7 cellular contexts compared by ENCODE assay signal in the genomic region with DNA sequence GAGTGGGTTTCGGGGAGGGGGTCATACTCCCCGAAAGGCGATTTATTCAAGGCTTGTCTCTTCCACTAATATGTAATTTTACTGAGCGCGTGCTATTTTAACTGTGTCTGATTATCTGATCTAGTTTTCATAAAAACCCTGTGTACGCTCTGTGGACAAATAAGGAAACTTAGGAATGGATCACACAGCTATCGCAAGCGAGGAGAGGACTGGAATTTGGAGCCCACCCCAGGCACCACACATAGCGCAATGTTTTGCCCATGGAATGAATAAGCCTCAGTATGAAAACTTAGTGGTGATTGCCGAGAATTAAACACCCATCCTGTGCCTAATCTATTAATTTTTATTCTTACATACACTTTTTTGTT. TPM values are rescaled to one million over a fixed set of nuclear protein-coding genes. Genes with fewer than 3 reads are reported as not detected.
DNase-seq lines count a peak whose midpoint lies in the region; ATAC-seq, FAIRE-seq and TF ChIP-seq lines count a peak whose summit lies in the region.

No MANE protein-coding gene starts in this region.

- H4K20me1 ChIP-seq in Loucy (ENCODE audit: insufficient read depth, low read length, poor library complexity, severe bottlenecking) (peaks cover 43% of the 10 kb centered on the region), HepG2 (ENCODE audit: insufficient read depth, low read length) (peaks cover 40% of the 10 kb centered on the region)

- H3K27ac ChIP-seq in HepG2 (ENCODE audit: extremely low read length, insufficient read depth, low read length) (peak overlapping the region; percentile 71), transverse colon (peak overlapping the region; percentile 91 to 98 (median 96))

- CTCF ChIA-PET in MCF 10A (lab: Yijun Ruan, JAX) (interaction anchor here (0.6 to 5.4 kb wide), 3 partner anchors 20 to 62 kb away, joined by 3 to 28 read pairs (median 3); no protein-coding TSS in a partner anchor), HepG2 (lab: Yijun Ruan, JAX; ENCODE audit: low intra/inter-chr PET ratio, low total read pairs) (no interaction called here), GM10248 (lab: Yijun Ruan, JAX) (interaction anchor here (0.9 to 3.6 kb wide), 11 partner anchors 10 to 333 kb away, joined by 3 to 29 read pairs (median 3); a partner anchor contains a TSS)

- peaks cover 47% of the 10 kb centered on the region for H3K36me3 Mint-ChIP-seq in MCF 10A (ENCODE audit: insufficient read depth, unreplicated experiment)

- FAIRE-seq in HepG2 (lab: Jason Lieb, UNC) = no peak

- peak; percentile 49 for DNase-seq in MCF 10A (ENCODE audit: unreplicated experiment)
- DNase-seq in HepG2 (ENCODE audit: low spot score) = no peak
- peak; percentile 24 for DNase-seq in transverse colon
- no peak for DNase-seq in GM10248 (ENCODE audit: extremely low spot score)
- DNase-seq in stimulated activated CD4-positive, alpha-beta T cell treated with anti-CD3 and anti-CD28 coated beads, Interleukin-1b, Interleukin-23, amount 100 ng/mL, for 48 hours = no peak

- H3K9me3 ChIP-seq in ES-I3 (ENCODE audit: control insufficient read depth, insufficient read depth, low read length) (no peaks in the 10 kb centered on the region), Loucy (ENCODE audit: insufficient read depth, low read depth, low read length) (no peaks in the 10 kb centered on the region), HepG2 (ENCODE audit: low read length) (no peaks in the 10 kb centered on the region), transverse colon (no peaks in the 10 kb centered on the region)

- H3K4me3 Mint-ChIP-seq in MCF 10A (ENCODE audit: unreplicated experiment) = peak overlapping the region; percentile 91

- peaks cover 4% of the 10 kb centered on the region; the same call in 1 of the 2 replicates for H3F3A ChIP-seq in Loucy (ENCODE audit: low read depth)

- no peaks in the 10 kb centered on the region for H3K9me2 ChIP-seq in Loucy (replicated peaks; ENCODE audit: low read depth, low read length)

- WGBS in HepG2 (ENCODE audit: low lambda C conversion rate) = 7% methylated on average over 10 of the region's 10 CpGs
- WGBS in transverse colon (ENCODE audit: low coverage in 1 of 2), 2 donors = 0 to 2% methylated on average over 4 to 10 of the region's 10 CpGs

- peak; percentile 25 for ATAC-seq in HepG2

- POLR2A ChIA-PET in MCF 10A (lab: Yijun Ruan, JAX) = interaction anchor here (0.5 to 6.6 kb wide), 40 partner anchors 8 to 911 kb away, joined by 3 to 147 read pairs (median 6); a partner anchor contains a TSS
- POLR2A ChIA-PET in HepG2 (lab: Yijun Ruan, JAX) = interaction anchor here (0.6 to 6.6 kb wide), 40 partner anchors 9 to 810 kb away, joined by 3 to 139 read pairs (median 7); a partner anchor contains a TSS
- POLR2A ChIA-PET in GM10248 (lab: Yijun Ruan, JAX) = interaction anchor here (0.5 to 4.9 kb wide), 49 partner anchors 8 to 856 kb away, joined by 3 to 64 read pairs (median 7); a partner anchor contains a TSS

- BruUV-seq in MCF 10A (replicated peaks; lab: Mats Ljungman, UMichigan) (TSS peak; percentile 86), HepG2 (replicated peaks; lab: Mats Ljungman, UMichigan) (TSS peak; percentile 98)

- peak overlapping the region; percentile 92 for H3K27ac Mint-ChIP-seq in MCF 10A (ENCODE audit: low read depth, unreplicated experiment)

- H3K36me3 ChIP-seq in ES-I3 (ENCODE audit: insufficient read depth, low read length) (peaks cover 18% of the 10 kb centered on the region), Loucy (ENCODE audit: insufficient read depth, low read length) (peaks cover 28% of the 10 kb centered on the region), HepG2 (replicated peaks in 1 of 2; ENCODE audit: control insufficient read depth in 1 of 2, insufficient read depth in 2 of 2, low read length in 2 of 2) (peaks cover 13 to 37% of the 10 kb centered on the region in 2 experiments), transverse colon (peaks cover 0 to 23% (median 10%) of the 10 kb centered on the region in 4 donors)

- H3K4me1 ChIP-seq in ES-I3 (ENCODE audit: insufficient read depth, low read length) = peaks cover 5% of the 10 kb centered on the region; the same call in 1 of the 2 replicates
- peaks cover 22% of the 10 kb centered on the region for H3K4me1 ChIP-seq in Loucy (ENCODE audit: insufficient read depth, low read length, poor library complexity, severe bottlenecking)
- peaks cover 51% of the 10 kb centered on the region for H3K4me1 ChIP-seq in HepG2 (ENCODE audit: insufficient read depth, low read length)
- H3K4me1 ChIP-seq in transverse colon = peaks cover 11 to 29% (median 21%) of the 10 kb centered on the region in 4 donors

- peaks cover 50% of the 10 kb centered on the region for H3K79me2 ChIP-seq in Loucy (ENCODE audit: insufficient read depth, low read length)
- H3K79me2 ChIP-seq in HepG2 (ENCODE audit: insufficient read depth, low read length) = peaks cover 28% of the 10 kb centered on the region

- no peak for TF ChIP-seq CTCF in Loucy (conservative IDR thresholded peaks at IDR 0.05; ENCODE audit: low read length)
- TF ChIP-seq CTCF in MCF 10A (IDR thresholded peaks at IDR 0.05; ENCODE audit: unreplicated experiment) = no peak
- no peak for TF ChIP-seq CTCF in HepG2 (CRISPR knock-in tag; IDR thresholded peaks at IDR 0.05)
- TF ChIP-seq CTCF in transverse colon (IDR thresholded peaks at IDR 0.05) = no peak
- no peak for TF ChIP-seq CTCF in GM10248 (IDR thresholded peaks at IDR 0.05; ENCODE audit: control extremely low read depth, extremely low read depth, low read depth, missing control alignments)

- in situ Hi-C loops in HepG2 (cut with HindIII; ENCODE audit: extremely low pct_ligation_motif_present, low pct_unique_long_range_greater_than_20kb) (loop anchor here (25.0 kb wide), 1 partner anchor 345 kb away; a partner anchor contains a TSS), transverse colon (cut with MboI; ENCODE audit: low pct_ligation_motif_present in 1 of 4, low pct_unique_long_range_greater_than_20kb in 1 of 4, low sequenced_read_pairs in 3 of 4) (no loop called here)

- H3K4me1 Mint-ChIP-seq in MCF 10A (ENCODE audit: insufficient read depth, unreplicated experiment) = peaks cover 15% of the 10 kb centered on the region

- TF ChIP-seq POLR2A in HepG2 (IDR thresholded peaks at IDR 0.05; ENCODE audit: insufficient read depth in 1 of 2, low read depth in 2 of 2, low read length in 2 of 2) (no peak), transverse colon (IDR thresholded peaks at IDR 0.05) (no peak)

- H3K9ac ChIP-seq in ES-I3 (ENCODE audit: low read depth, low read length) = peak overlapping the region; percentile 83
- peak overlapping the region; percentile 95 for H3K9ac ChIP-seq in Loucy (ENCODE audit: low read depth, low read length, poor library complexity, severe bottlenecking)
- H3K9ac ChIP-seq in HepG2 (ENCODE audit: insufficient read depth, low read depth, low read length) = peak overlapping the region; percentile 96

- no peak for TF ChIP-seq EP300 in HepG2 (IDR thresholded peaks at IDR 0.05; ENCODE audit: low read depth in 2 of 2, low read length in 2 of 2)
- no peak for TF ChIP-seq EP300 in HepG2 (CRISPR knock-in tag; IDR thresholded peaks at IDR 0.05; ENCODE audit: borderline replicate concordance)
- no peak for TF ChIP-seq EP300 in transverse colon (IDR thresholded peaks at IDR 0.05; ENCODE audit: low read depth)

- H3K27me3 ChIP-seq in Loucy (ENCODE audit: insufficient read depth, low read length, poor library complexity, severe bottlenecking) (peaks cover 4% of the 10 kb centered on the region), HepG2 (ENCODE audit: control insufficient read depth in 1 of 2, insufficient read depth in 2 of 2, low read length in 2 of 2) (peaks cover 0 to 3% of the 10 kb centered on the region in 2 experiments; a peak in 1 of 5 replicates), transverse colon (no peaks in the 10 kb centered on the region)

- H3K27me3 Mint-ChIP-seq in MCF 10A (ENCODE audit: insufficient read depth, unreplicated experiment) = no peaks in the 10 kb centered on the region

- H2AFZ ChIP-seq in Loucy (ENCODE audit: low read length) = peak overlapping the region; percentile 100
- H2AFZ ChIP-seq in HepG2 (ENCODE audit: low read length) = no peak overlapping the region

- peak overlapping the region; percentile 93 for H3K4me2 ChIP-seq in Loucy (ENCODE audit: low read depth, low read length, poor library complexity, severe bottlenecking)
- H3K4me2 ChIP-seq in HepG2 (ENCODE audit: low read depth, low read length) = peak overlapping the region; percentile 88

- H3K9me3 Mint-ChIP-seq in MCF 10A (ENCODE audit: unreplicated experiment) = no peaks in the 10 kb centered on the region

- H3K4me3 ChIP-seq in Loucy (ENCODE audit: low read length, poor library complexity, severe bottlenecking) (peak overlapping the region; percentile 91), HepG2 (replicated peaks in 1 of 3; ENCODE audit: insufficient read depth in 1 of 3, low read depth in 2 of 3, low read length in 3 of 3) (peak overlapping the region; percentile 95 to 99 (median 96)), transverse colon (peak overlapping the region; percentile 18 to 89 (median 76))

- TF ChIP-seq RAD21 in HepG2 (CRISPR knock-in tag; IDR thresholded peaks at IDR 0.05) = no peak

- intact Hi-C loops in MCF 10A (cut with micrococcal nuclease) = loop anchor here (5.0 kb wide), 1 partner anchor 295 kb away; no protein-coding TSS in a partner anchor
- intact Hi-C loops in HepG2 (cut with micrococcal nuclease; ENCODE audit: unreplicated experiment) = no loop called here
- intact Hi-C loops in transverse colon (cut with DNase I; ENCODE audit: low total_unique reads) = no loop called here

RNA-seq across cellular contexts. Expression of a gene that starts 9.8 kb away (rescaled TPM):
- total RNA-seq in MCF 10A (2022) (not detected in 2 replicates), HepG2 (2016; rRNA removed; fragmentation: Illumina TruSeq; extraction: Trizol) (10.3 and 10.4 TPM in 2 replicates), transverse colon (10 to 100 TPM in 1 of 4 donors, 1 to 10 TPM in 2, not detected in 1; 5.3 to 14.2 (median 5.6) TPM)
- total RNA-seq in HepG2 (2016; cell fraction: cytosol; rRNA removed; fragmentation: Illumina TruSeq; extraction: Trizol; ENCODE audit: low read depth) = 2.2 and 3.5 TPM in 2 replicates
- 10.9 and 11.3 TPM in 2 replicates for total RNA-seq in HepG2 (2016; cell fraction: insoluble cytoplasmic fraction; rRNA removed; fragmentation: Illumina TruSeq; extraction: Trizol)
- 8.9 and 9.7 TPM in 2 replicates for total RNA-seq in HepG2 (2016; cell fraction: membrane; rRNA removed; fragmentation: Illumina TruSeq; extraction: Trizol)
- 4.5 and 6.4 TPM in 2 replicates for total RNA-seq in HepG2 (2016; cell fraction: nucleus; rRNA removed; fragmentation: Illumina TruSeq; extraction: Trizol)
- 166 and 170 TPM in 2 replicates for polyA plus RNA-seq in HepG2 (2011; rRNA removed)
- 190 and 230 TPM in 2 replicates for polyA plus RNA-seq in HepG2 (2011; cell fraction: cytosol; rRNA removed)
- 40.5 and 59.0 TPM in 2 replicates for polyA plus RNA-seq in HepG2 (2011; cell fraction: nucleus; rRNA removed)
- 39.3 and 44.1 TPM in 2 replicates for polyA plus RNA-seq in HepG2 (2012)
- polyA plus RNA-seq in HepG2 (2016; cell fraction: cytosol; fragmentation: Illumina TruSeq; extraction: Trizol; ENCODE audit: low read depth) = 3.5 and 4.2 TPM in 2 replicates
- 10.3 and 11.6 TPM in 2 replicates for polyA plus RNA-seq in HepG2 (2016; cell fraction: insoluble cytoplasmic fraction; fragmentation: Illumina TruSeq; extraction: Trizol; ENCODE audit: low read depth)
- polyA plus RNA-seq in HepG2 (2016; cell fraction: membrane; fragmentation: Illumina TruSeq; extraction: Trizol; ENCODE audit: low read depth) = 7.3 and 8.0 TPM in 2 replicates
- 9.3 and 9.9 TPM in 2 replicates for polyA plus RNA-seq in HepG2 (2016; cell fraction: nucleus; fragmentation: Illumina TruSeq; extraction: Trizol; ENCODE audit: insufficient read depth, low read depth)
- 0.44 and 146 TPM in 2 replicates for polyA minus RNA-seq in HepG2 (2011; rRNA and poly(A)+ RNA removed; ENCODE audit: low replicate concordance)
- polyA minus RNA-seq in HepG2 (2011; cell fraction: cytosol; rRNA and poly(A)+ RNA removed) = 79.2 and 84.6 TPM in 2 replicates
- 22.8 and 32.4 TPM in 2 replicates for polyA minus RNA-seq in HepG2 (2011; cell fraction: nucleus; rRNA and poly(A)+ RNA removed)

RNA-seq across cellular contexts. Expression of a gene that starts 29.3 kb away (rescaled TPM):
- total RNA-seq in MCF 10A (2022) (28.2 and 33.4 TPM in 2 replicates), HepG2 (2016; rRNA removed; fragmentation: Illumina TruSeq; extraction: Trizol) (28.3 and 29.0 TPM in 2 replicates), transverse colon (10 to 100 TPM in 2 of 4 donors, 1 to 10 TPM in 2; 4.1 to 25.4 (median 12.4) TPM)
- total RNA-seq in HepG2 (2016; cell fraction: cytosol; rRNA removed; fragmentation: Illumina TruSeq; extraction: Trizol; ENCODE audit: low read depth) = 6.3 and 7.3 TPM in 2 replicates
- total RNA-seq in HepG2 (2016; cell fraction: insoluble cytoplasmic fraction; rRNA removed; fragmentation: Illumina TruSeq; extraction: Trizol) = 25.1 and 26.9 TPM in 2 replicates
- 9.7 and 10.6 TPM in 2 replicates for total RNA-seq in HepG2 (2016; cell fraction: membrane; rRNA removed; fragmentation: Illumina TruSeq; extraction: Trizol)
- 16.7 and 17.0 TPM in 2 replicates for total RNA-seq in HepG2 (2016; cell fraction: nucleus; rRNA removed; fragmentation: Illumina TruSeq; extraction: Trizol)
- 40.5 and 42.9 TPM in 2 replicates for polyA plus RNA-seq in HepG2 (2011; rRNA removed)
- 21.1 and 22.7 TPM in 2 replicates for polyA plus RNA-seq in HepG2 (2011; cell fraction: cytosol; rRNA removed)
- 49.6 and 57.0 TPM in 2 replicates for polyA plus RNA-seq in HepG2 (2011; cell fraction: nucleus; rRNA removed)
- polyA plus RNA-seq in HepG2 (2012) = 19.2 and 20.5 TPM in 2 replicates
- polyA plus RNA-seq in HepG2 (2016; cell fraction: cytosol; fragmentation: Illumina TruSeq; extraction: Trizol; ENCODE audit: low read depth) = 7.3 and 8.6 TPM in 2 replicates
- polyA plus RNA-seq in HepG2 (2016; cell fraction: insoluble cytoplasmic fraction; fragmentation: Illumina TruSeq; extraction: Trizol; ENCODE audit: low read depth) = 29.9 and 35.0 TPM in 2 replicates
- 9.6 and 11.2 TPM in 2 replicates for polyA plus RNA-seq in HepG2 (2016; cell fraction: membrane; fragmentation: Illumina TruSeq; extraction: Trizol; ENCODE audit: low read depth)
- polyA plus RNA-seq in HepG2 (2016; cell fraction: nucleus; fragmentation: Illumina TruSeq; extraction: Trizol; ENCODE audit: insufficient read depth, low read depth) = 32.0 and 34.2 TPM in 2 replicates
- 7.9 and 23.4 TPM in 2 replicates for polyA minus RNA-seq in HepG2 (2011; rRNA and poly(A)+ RNA removed; ENCODE audit: low replicate concordance)
- polyA minus RNA-seq in HepG2 (2011; cell fraction: cytosol; rRNA and poly(A)+ RNA removed) = 4.7 and 6.0 TPM in 2 replicates
- 25.8 and 37.4 TPM in 2 replicates for polyA minus RNA-seq in HepG2 (2011; cell fraction: nucleus; rRNA and poly(A)+ RNA removed)

Comparison
In these comparisons a context has a peak if more than half of its experiments do, and no peak if none do; other contexts are left out.
1. DNase-seq: peak in MCF 10A (single experiment) and transverse colon (single experiment); none in HepG2 (single experiment), GM10248 (single experiment) and stimulated activated CD4-positive, alpha-beta T cell treated with anti-CD3 and anti-CD28 coated beads, Interleukin-1b, Interleukin-23, amount 100 ng/mL, for 48 hours (single experiment).
2. Peak in every context shown above with its lines, with median percentiles within 50 percentile points of each other: H3K9ac ChIP-seq and H3K4me3 ChIP-seq.